Comparison of ENCODE assay signal across 2 cellular contexts in the genomic region with DNA sequence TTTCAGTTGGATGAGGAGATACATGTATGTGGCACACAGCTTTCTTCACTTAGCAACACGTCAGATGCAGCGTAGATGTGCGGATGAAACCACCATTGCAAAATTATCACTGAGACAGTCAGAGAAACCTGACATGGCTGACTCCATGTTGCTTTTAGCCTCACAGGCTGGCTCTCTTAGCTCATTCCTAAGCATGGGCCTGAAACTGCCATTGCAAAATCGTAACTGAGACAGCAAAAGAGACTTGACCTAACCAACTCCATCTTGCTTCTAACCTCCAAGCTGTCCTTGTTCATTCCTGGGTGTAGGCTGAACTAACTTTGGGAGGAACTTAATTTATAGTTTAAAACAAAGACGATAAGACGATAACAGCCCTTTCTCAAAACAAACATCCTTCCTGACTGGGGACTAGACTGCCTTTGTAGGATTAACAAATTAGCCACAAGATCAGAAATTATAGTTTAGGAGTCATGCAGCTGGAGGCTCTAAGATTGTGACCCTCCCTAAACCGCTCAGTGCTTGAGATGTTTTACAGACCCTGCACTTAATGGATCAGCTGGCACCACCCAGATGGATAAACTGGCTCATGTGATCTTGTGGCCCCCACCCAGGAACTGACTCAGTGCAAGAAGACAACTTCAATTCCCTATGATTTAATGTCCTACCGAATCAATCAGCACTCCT. TPM values are rescaled to one million over a fixed set of nuclear protein-coding genes. Genes with fewer than 3 reads are reported as not detected.
"Had no signal": no experiment of that assay in that cellular context is flagged by ENCODE, and none has a peak within 500 bp of the region (broad histone marks: within the 10 kb centered on the region; RNA-seq: fewer than 3 reads in every experiment).

No MANE protein-coding gene starts in this region.

RNA-seq across cellular contexts. Expression of a gene that starts 41.2 kb away (rescaled TPM):
- total RNA-seq: activated T-helper 1 cell treated with anti-CD3 and anti-CD28 coated beads, Interleukin-12 subunit alpha, Interleukin-12 subunit beta, Interleukin-2, Interleukin-4 antibody, amounts not matched to agents 30 ng/mL and 10 ng/mL and 1 ng/mL, durations not matched to agents 14 hours and 24 hours and 36 hours had no signal
- polyA plus RNA-seq: cardiac muscle cell had no signal
